ENCODE assay signal across 1 cellular context in the genomic region with DNA sequence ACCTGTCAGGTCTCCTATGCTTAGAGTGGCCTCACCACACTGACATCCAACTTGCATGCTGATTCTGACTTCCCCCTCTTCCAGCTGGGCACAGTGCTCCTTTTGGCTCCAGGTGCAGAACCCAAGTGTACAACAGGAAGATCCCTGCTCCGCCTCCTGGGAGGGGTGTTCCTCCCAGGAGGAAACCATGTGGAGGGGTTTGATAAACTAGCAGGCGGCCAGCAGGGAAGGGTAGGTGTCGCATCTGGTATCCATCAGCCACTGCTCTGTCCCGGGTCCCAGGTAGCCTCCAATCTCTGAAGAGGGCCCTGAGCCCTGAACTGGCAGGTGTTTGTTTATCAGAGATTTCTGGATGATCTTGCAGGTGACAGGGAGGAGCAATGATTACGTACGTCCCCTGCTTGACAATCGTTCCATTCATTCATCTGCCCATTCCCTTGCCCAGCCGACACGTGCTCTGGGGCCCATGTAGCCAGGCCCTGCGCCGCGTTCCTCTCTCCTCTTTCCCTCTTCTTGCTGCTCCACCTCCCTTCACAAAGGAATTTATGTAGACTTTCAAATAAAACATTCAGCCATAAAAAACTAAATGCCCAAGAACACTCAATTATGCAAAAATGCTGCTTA.
TF ChIP-seq lines count a peak whose summit lies in the region.

No MANE protein-coding gene starts in this region.

TF ChIP-seq in HepG2, 621 proteins besides CTCF, POLR2A, EP300 and RAD21 (continued from another document):
- no peak for TF ChIP-seq CEBPB (IDR thresholded peaks at IDR 0.05; ENCODE audit: borderline replicate concordance, low read depth, low read length)
- no peak for TF ChIP-seq ZNF407 (CRISPR knock-in tag; IDR thresholded peaks at IDR 0.05; ENCODE audit: not compliant biosample characterization)
- no peak for TF ChIP-seq ZBTB26 (CRISPR knock-in tag; IDR thresholded peaks at IDR 0.05; ENCODE audit: borderline replicate concordance)
- 0 out of 2 replicates have a peak, but pooled peaks have one; percentile 41 for TF ChIP-seq TGIF2 (CRISPR knock-in tag; IDR thresholded peaks at IDR 0.05)
- TF ChIP-seq CEBPG (CRISPR knock-in tag; IDR thresholded peaks at IDR 0.05): peak; percentile 28; the same call in 1 of the 2 replicates
- peak; percentile 41; the same call in 1 of the 2 replicates for TF ChIP-seq ZFY (CRISPR knock-in tag; IDR thresholded peaks at IDR 0.05)
- 0 out of 2 replicates have a peak, but pooled peaks have one; percentile 48 for TF ChIP-seq HMG20B (CRISPR knock-in tag; conservative IDR thresholded peaks at IDR 0.05)
- TF ChIP-seq KDM2A (CRISPR knock-in tag; IDR thresholded peaks at IDR 0.05; ENCODE audit: borderline replicate concordance, low read depth): no peak
- TF ChIP-seq, protein P1, sequence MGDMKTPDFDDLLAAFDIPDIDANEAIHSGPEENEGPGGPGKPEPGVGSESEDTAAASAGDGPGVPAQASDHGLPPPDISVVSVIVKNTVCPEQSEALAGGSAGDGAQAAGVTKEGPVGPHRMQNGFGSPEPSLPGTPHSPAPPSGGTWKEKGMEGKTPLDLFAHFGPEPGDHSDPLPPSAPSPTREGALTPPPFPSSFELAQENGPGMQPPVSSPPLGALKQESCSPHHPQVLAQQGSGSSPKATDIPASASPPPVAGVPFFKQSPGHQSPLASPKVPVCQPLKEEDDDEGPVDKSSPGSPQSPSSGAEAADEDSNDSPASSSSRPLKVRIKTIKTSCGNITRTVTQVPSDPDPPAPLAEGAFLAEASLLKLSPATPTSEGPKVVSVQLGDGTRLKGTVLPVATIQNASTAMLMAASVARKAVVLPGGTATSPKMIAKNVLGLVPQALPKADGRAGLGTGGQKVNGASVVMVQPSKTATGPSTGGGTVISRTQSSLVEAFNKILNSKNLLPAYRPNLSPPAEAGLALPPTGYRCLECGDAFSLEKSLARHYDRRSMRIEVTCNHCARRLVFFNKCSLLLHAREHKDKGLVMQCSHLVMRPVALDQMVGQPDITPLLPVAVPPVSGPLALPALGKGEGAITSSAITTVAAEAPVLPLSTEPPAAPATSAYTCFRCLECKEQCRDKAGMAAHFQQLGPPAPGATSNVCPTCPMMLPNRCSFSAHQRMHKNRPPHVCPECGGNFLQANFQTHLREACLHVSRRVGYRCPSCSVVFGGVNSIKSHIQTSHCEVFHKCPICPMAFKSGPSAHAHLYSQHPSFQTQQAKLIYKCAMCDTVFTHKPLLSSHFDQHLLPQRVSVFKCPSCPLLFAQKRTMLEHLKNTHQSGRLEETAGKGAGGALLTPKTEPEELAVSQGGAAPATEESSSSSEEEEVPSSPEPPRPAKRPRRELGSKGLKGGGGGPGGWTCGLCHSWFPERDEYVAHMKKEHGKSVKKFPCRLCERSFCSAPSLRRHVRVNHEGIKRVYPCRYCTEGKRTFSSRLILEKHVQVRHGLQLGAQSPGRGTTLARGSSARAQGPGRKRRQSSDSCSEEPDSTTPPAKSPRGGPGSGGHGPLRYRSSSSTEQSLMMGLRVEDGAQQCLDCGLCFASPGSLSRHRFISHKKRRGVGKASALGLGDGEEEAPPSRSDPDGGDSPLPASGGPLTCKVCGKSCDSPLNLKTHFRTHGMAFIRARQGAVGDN (CRISPR knock-in tag; IDR thresholded peaks at IDR 0.05): 0 out of 2 replicates have a peak, but pooled peaks have one; percentile 26
- 0 out of 2 replicates have a peak, but pooled peaks have one; percentile 14 for TF ChIP-seq ZMYM4 (CRISPR knock-in tag; IDR thresholded peaks at IDR 0.05)
- no peak for TF ChIP-seq SOX6 (IDR thresholded peaks at IDR 0.05)
- peak; percentile 49; the same call in 1 of the 2 replicates for TF ChIP-seq SOX6 (CRISPR knock-in tag; IDR thresholded peaks at IDR 0.05)
- no peak for TF ChIP-seq ZNF468 (CRISPR knock-in tag; IDR thresholded peaks at IDR 0.05)
- TF ChIP-seq ZNF563 (CRISPR knock-in tag; IDR thresholded peaks at IDR 0.05): no peak
- TF ChIP-seq SP5 (CRISPR knock-in tag; IDR thresholded peaks at IDR 0.05; ENCODE audit: borderline replicate concordance, low read depth): peak; percentile 65
- no peak for TF ChIP-seq GABPA (IDR thresholded peaks at IDR 0.05; ENCODE audit: low read depth, low read length)
- no peak for TF ChIP-seq GABPA (CRISPR knock-in tag; IDR thresholded peaks at IDR 0.05; ENCODE audit: low read depth)
- TF ChIP-seq ZNF205 (CRISPR knock-in tag; IDR thresholded peaks at IDR 0.05): no peak
- peak; percentile 46; the same call in 1 of the 2 replicates for TF ChIP-seq TFDP1 (CRISPR knock-in tag; IDR thresholded peaks at IDR 0.05; ENCODE audit: borderline replicate concordance)
- TF ChIP-seq ZKSCAN5 (CRISPR knock-in tag; IDR thresholded peaks at IDR 0.05): no peak
- peak; percentile 91 for TF ChIP-seq ZNF121 (CRISPR knock-in tag; IDR thresholded peaks at IDR 0.05)
- TF ChIP-seq, protein P2, sequence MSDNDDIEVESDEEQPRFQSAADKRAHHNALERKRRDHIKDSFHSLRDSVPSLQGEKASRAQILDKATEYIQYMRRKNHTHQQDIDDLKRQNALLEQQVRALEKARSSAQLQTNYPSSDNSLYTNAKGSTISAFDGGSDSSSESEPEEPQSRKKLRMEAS (IDR thresholded peaks at IDR 0.05): peak; percentile 83
- TF ChIP-seq HMG20A (CRISPR knock-in tag; IDR thresholded peaks at IDR 0.05; ENCODE audit: borderline replicate concordance): peak; percentile 20; the same call in 1 of the 2 replicates
- no peak for TF ChIP-seq TP53 (CRISPR knock-in tag; conservative IDR thresholded peaks at IDR 0.05)
